10 cellular contexts compared by ENCODE assay signal in the genomic region with DNA sequence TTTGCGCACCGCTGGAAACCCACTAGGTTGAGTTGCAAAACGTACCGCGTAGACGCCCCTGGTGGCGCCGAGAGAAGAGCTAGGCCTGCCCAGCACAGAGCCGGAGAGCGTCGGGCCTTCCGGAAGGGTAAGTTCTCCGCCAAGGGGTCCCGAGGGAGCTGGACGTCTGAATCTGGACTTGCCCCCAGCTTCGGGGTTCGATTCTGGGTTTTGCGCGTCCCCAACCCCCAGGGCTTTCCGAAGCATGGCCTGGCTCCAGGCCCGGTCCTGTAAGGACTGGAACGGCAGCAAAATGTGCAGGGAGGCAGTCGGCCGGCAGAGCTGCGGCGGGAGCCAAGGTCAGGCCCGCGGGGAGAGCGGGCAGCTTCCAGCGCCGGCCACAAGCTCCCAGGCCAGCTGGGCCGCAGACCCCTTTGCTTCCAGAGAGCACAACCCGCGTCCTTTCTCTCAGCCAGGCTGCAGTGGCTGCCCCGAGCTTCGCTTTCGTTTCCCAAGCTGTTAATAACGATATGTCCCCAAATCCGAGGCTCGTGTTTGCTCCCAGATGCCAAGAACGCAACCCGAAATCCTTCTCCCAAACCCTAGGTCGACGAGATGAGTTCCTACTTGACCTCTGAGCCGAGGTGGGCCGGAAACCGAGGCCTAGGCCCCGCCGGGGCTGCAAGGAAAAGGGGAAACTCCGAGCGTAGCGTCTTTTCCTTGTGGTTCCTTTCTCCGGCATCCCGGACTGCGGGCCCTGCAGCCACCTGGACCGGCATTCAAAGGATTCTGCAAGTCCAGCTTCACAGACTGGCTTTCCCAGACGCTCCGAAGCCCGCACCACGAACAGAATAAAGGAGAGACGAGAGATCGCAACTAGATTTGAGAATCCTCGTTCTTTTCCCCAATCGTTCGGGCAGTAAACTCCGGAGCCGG. TPM values are rescaled to one million over a fixed set of nuclear protein-coding genes. Genes with fewer than 3 reads are reported as not detected.
A peak's percentile ranks its signal among the peaks of the same experiment; 100 is the strongest.
DNase-seq lines count a peak whose midpoint lies in the region; ATAC-seq and TF ChIP-seq lines count a peak whose summit lies in the region.
"Had no signal": no experiment of that assay in that cellular context is flagged by ENCODE, and none has a peak within 500 bp of the region (broad histone marks: within the 10 kb centered on the region; RNA-seq: fewer than 3 reads in every experiment).

No MANE protein-coding gene starts in this region.

- POLR2A ChIA-PET in RWPE1 (lab: Yijun Ruan, JAX; ENCODE audit: low non-redundant PET): interaction anchor here (0.6 kb wide), 1 partner anchor 24 kb away, joined by 3 read pairs; no protein-coding TSS in a partner anchor

- ATAC-seq in effector memory CD8-positive, alpha-beta T cell (replicated peaks): no peak
- ATAC-seq in GM18868 (IDR thresholded peaks at IDR 0.05; ENCODE audit: unreplicated experiment): no peak

- no peak overlapping the region for H3K27ac ChIP-seq in RWPE1
- H3K27ac ChIP-seq: epithelial cell of prostate had no signal

- CTCF ChIA-PET in RWPE1 (lab: Yijun Ruan, JAX): no interaction called here

- H3K9me3 Mint-ChIP-seq in activated T-cell treated with anti-CD3 and anti-CD28 coated beads, Interleukin-2, amount 50 U/mL, for 24 hours: no peaks in the 10 kb centered on the region
- peaks cover 0 to 2% of the 10 kb centered on the region in 2 donors for H3K9me3 Mint-ChIP-seq in effector memory CD8-positive, alpha-beta T cell
- no peaks in the 10 kb centered on the region for H3K9me3 Mint-ChIP-seq in mesothelial cell of epicardium
- H3K9me3 Mint-ChIP-seq in type B pancreatic cell: no peaks in the 10 kb centered on the region

- H3K4me3 Mint-ChIP-seq in activated T-cell treated with anti-CD3 and anti-CD28 coated beads, Interleukin-2, amount 50 U/mL, for 24 hours: peak overlapping the region; percentile 33
- peak overlapping the region; percentile 13 to 45 for H3K4me3 Mint-ChIP-seq in effector memory CD8-positive, alpha-beta T cell
- H3K4me3 Mint-ChIP-seq in mesothelial cell of epicardium (peak overlapping the region; percentile 61), type B pancreatic cell (peak overlapping the region; percentile 79)

- H3K27ac Mint-ChIP-seq in activated T-cell treated with anti-CD3 and anti-CD28 coated beads, Interleukin-2, amount 50 U/mL, for 24 hours: peak overlapping the region; percentile 72
- H3K27ac Mint-ChIP-seq in effector memory CD8-positive, alpha-beta T cell: no peak overlapping the region
- H3K27ac Mint-ChIP-seq in mesothelial cell of epicardium (peak overlapping the region; percentile 81), type B pancreatic cell (peak overlapping the region; percentile 70)

- no peak for DNase-seq in activated T-cell treated with anti-CD3 and anti-CD28 coated beads, Interleukin-2, amount 50 U/mL, for 24 hours
- no peak for DNase-seq in activated T-cell treated with anti-CD3 and anti-CD28 coated beads, Interleukin-2, amount 50 U/mL, for 1 hour
- no peak for DNase-seq in effector memory CD8-positive, alpha-beta T cell
- DNase-seq in mesothelial cell of epicardium (ENCODE audit: low spot score in 2 of 2, unreplicated experiment in 2 of 2) (no peak), type B pancreatic cell (ENCODE audit: extremely low spot score, unreplicated experiment) (no peak), cerebellum (ENCODE audit: low spot score) (no peak), RWPE1 (ENCODE audit: low spot score) (no peak)
- DNase-seq: AML-193 had no signal

- peaks cover 95% of the 10 kb centered on the region for H3K27me3 Mint-ChIP-seq in activated T-cell treated with anti-CD3 and anti-CD28 coated beads, Interleukin-2, amount 50 U/mL, for 24 hours
- H3K27me3 Mint-ChIP-seq in effector memory CD8-positive, alpha-beta T cell: peaks cover 90 to 100% of the 10 kb centered on the region in 2 donors
- H3K27me3 Mint-ChIP-seq in mesothelial cell of epicardium (ENCODE audit: low read depth) (peaks cover 98% of the 10 kb centered on the region), type B pancreatic cell (peaks cover 99% of the 10 kb centered on the region)

- TF ChIP-seq CTCF in mesothelial cell of epicardium (IDR thresholded peaks at IDR 0.05; ENCODE audit: unreplicated experiment) (no peak), type B pancreatic cell (conservative IDR thresholded peaks at IDR 0.05) (no peak), RWPE1 (conservative IDR thresholded peaks at IDR 0.05; ENCODE audit: low read depth) (no peak)

- no peaks in the 10 kb centered on the region for H3K36me3 Mint-ChIP-seq in activated T-cell treated with anti-CD3 and anti-CD28 coated beads, Interleukin-2, amount 50 U/mL, for 24 hours (ENCODE audit: low read depth)
- H3K36me3 Mint-ChIP-seq in effector memory CD8-positive, alpha-beta T cell (ENCODE audit: insufficient read depth): peaks cover 3% of the 10 kb centered on the region
- H3K36me3 Mint-ChIP-seq in mesothelial cell of epicardium: no peaks in the 10 kb centered on the region
- H3K36me3 Mint-ChIP-seq in type B pancreatic cell: no peaks in the 10 kb centered on the region

- peaks cover 7% of the 10 kb centered on the region for H3K4me1 Mint-ChIP-seq in activated T-cell treated with anti-CD3 and anti-CD28 coated beads, Interleukin-2, amount 50 U/mL, for 24 hours (ENCODE audit: low read depth)
- H3K4me1 Mint-ChIP-seq in effector memory CD8-positive, alpha-beta T cell (ENCODE audit: low read depth in 2 of 2): peaks cover 2 to 5% of the 10 kb centered on the region in 2 donors
- H3K4me1 Mint-ChIP-seq in mesothelial cell of epicardium (peaks cover 12% of the 10 kb centered on the region), type B pancreatic cell (ENCODE audit: unreplicated experiment) (peaks cover 4% of the 10 kb centered on the region)

RNA-seq across cellular contexts. Expression of a gene that starts 3.2 kb away (rescaled TPM):
- 8.4 to 9.7 TPM (median 9.3 TPM) in 3 replicates for total RNA-seq in mesothelial cell of epicardium
- total RNA-seq in type B pancreatic cell (ENCODE audit: low replicate concordance): 1.4 and 10.7 TPM in 2 replicates
- total RNA-seq in cerebellum: not detected

Comparison
In these comparisons a context has a peak if more than half of its experiments do, and no peak if none do; other contexts are left out.
1. H3K27ac Mint-ChIP-seq: peak in activated T-cell treated with anti-CD3 and anti-CD28 coated beads, Interleukin-2, amount 50 U/mL, for 24 hours (single experiment), mesothelial cell of epicardium (single experiment) and type B pancreatic cell (single experiment); none in effector memory CD8-positive, alpha-beta T cell (0 of 2).
2. H3K4me3 Mint-ChIP-seq: peak in every context shown above with its lines; median percentile 79 in type B pancreatic cell; 61 in mesothelial cell of epicardium; 33 in activated T-cell treated with anti-CD3 and anti-CD28 coated beads, Interleukin-2, amount 50 U/mL, for 24 hours; 29 in effector memory CD8-positive, alpha-beta T cell.